ENCODE assay signal across 15 cellular contexts in genomic region chr11:55261855-55262254, GRCh38. TPM values are rescaled to one million over a fixed set of nuclear protein-coding genes. Genes with fewer than 3 reads are reported as not detected.
"Had no signal": no experiment of that assay in that cellular context is flagged by ENCODE, and none has a peak within 500 bp of the region (broad histone marks: within the 10 kb centered on the region; RNA-seq: fewer than 3 reads in every experiment).

Gene TRIM48 (plus strand): TSS chr11:55262155. CDS start chr11:55262268, 113 bp downstream.

RNA-seq across cellular contexts. Expression of gene TRIM48, which starts in this region (rescaled TPM):
- total RNA-seq: activated B cell treated with CpG ODN at 0.5 μM for 24 hours; activated CD4-positive, alpha-beta memory T cell treated with anti-CD3 and anti-CD28 coated beads for 36 hours; activated CD4-positive, alpha-beta memory T cell treated with anti-CD3 and anti-CD28 coated beads, Interleukin-2, amount 10 ng/mL, durations not matched to agents 7 days and 5 days; activated CD4-positive, alpha-beta T cell treated with anti-CD3 and anti-CD28 coated beads for 36 hours; activated CD4-positive, alpha-beta T cell treated with anti-CD3 and anti-CD28 coated beads, Interleukin-2, amount 10 ng/mL, durations not matched to agents 24 days and 14 days; activated CD4-positive, alpha-beta T cell treated with anti-CD3 and anti-CD28 coated beads, Interleukin-2, amount 10 ng/mL, durations not matched to agents 7 days and 5 days; activated CD8-positive, alpha-beta memory T cell treated with anti-CD3 and anti-CD28 coated beads for 36 hours; activated CD8-positive, alpha-beta memory T cell treated with anti-CD3 and anti-CD28 coated beads, Interleukin-2, amount 10 ng/mL, durations not matched to agents 7 days and 5 days; activated CD8-positive, alpha-beta T cell treated with anti-CD3 and anti-CD28 coated beads for 36 hours; activated CD8-positive, alpha-beta T cell treated with anti-CD3 and anti-CD28 coated beads, Interleukin-2, amount 10 ng/mL, durations not matched to agents 7 days and 5 days; T-cell; T-helper 1 cell treated with Interleukin-12 subunit alpha and Interleukin-12 subunit beta and Interleukin-4 antibody, amounts not matched to agents 30 ng/mL and 1 ng/mL, for 36 hours; T-helper 17 cell; T-helper 2 cell treated with Interferon-gamma antibody and Interleukin-4, amounts not matched to agents 100 ng/mL and 5 ng/mL, for 36 hours; WTC11 had no signal
